ENCODE assay signal across 28 cellular contexts in the genomic region with DNA sequence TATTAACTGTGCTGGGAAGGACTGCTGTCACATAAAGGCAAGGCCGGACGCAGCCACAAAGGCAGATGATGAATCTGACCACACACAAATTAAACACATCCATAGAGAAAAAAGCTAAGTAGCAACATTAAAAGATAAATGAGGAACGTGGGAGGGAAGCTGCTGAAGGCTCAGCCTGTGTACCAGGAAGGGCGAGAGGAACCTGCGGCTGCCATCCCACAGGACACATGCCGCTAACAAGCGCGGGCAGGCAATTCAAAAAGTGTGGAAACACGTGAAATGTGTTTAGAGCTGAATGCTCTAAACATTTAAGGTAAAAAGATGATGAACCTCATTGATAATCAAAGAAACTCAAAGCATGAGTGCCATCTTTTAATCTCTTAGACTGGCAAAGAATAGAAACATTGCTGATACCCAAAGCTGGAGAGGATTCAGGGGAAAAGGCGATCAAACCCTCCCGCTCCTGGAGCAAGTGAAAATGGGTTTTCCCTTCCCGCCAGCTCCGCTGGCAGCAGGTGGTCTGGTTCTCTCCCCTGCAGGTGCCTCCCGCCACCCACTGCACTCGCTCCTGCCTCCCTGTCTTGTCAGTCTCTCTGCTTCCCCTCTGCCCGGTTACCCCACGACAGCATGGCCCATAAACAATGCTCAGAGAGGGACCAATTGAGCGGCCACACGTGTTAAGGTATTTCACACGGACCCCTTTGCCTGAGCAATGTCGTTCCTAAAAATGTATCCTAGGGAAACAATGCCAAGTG. TPM values are rescaled to one million over a fixed set of nuclear protein-coding genes. Genes with fewer than 3 reads are reported as not detected.
A peak's percentile ranks its signal among the peaks of the same experiment; 100 is the strongest.
DNase-seq lines count a peak whose midpoint lies in the region; ATAC-seq and TF ChIP-seq lines count a peak whose summit lies in the region.
"Had no signal": no experiment of that assay in that cellular context is flagged by ENCODE, and none has a peak within 500 bp of the region (broad histone marks: within the 10 kb centered on the region; RNA-seq: fewer than 3 reads in every experiment).

No MANE protein-coding gene starts in this region.

- H3K4me3 ChIP-seq in coronary artery: no peak overlapping the region
- no peak overlapping the region for H3K4me3 ChIP-seq in osteoblast (ENCODE audit: insufficient read depth, low read length)
- no peak overlapping the region for H3K4me3 ChIP-seq in CD8-positive, alpha-beta T cell (ENCODE audit: low read depth, low read length)
- H3K4me3 ChIP-seq: lung, right atrium auricular region, thoracic aorta had no signal

- H3K4me3 Mint-ChIP-seq in natural killer cell: peak overlapping the region; percentile 18
- H3K4me3 Mint-ChIP-seq in natural killer cell treated with Interleukin-12 subunit alpha and Interleukin-12 subunit beta and Interleukin-15 and Interleukin-18, amount 100 ng/mL, for 72 hours: no peak overlapping the region
- H3K4me3 Mint-ChIP-seq in nephron progenitor cell: no peak overlapping the region
- H3K4me3 Mint-ChIP-seq in CD8-positive, alpha-beta T cell: no peak overlapping the region
- H3K4me3 Mint-ChIP-seq: activated naive CD8-positive, alpha-beta T cell treated with anti-CD3 and anti-CD28 coated beads, Interleukin-2, amount 50 U/mL, for 24 hours; central memory CD8-positive, alpha-beta T cell; HFFc6; naive thymus-derived CD8-positive, alpha-beta T cell; stimulated activated naive CD8-positive, alpha-beta T cell treated with anti-CD3 and anti-CD28 coated beads, Interleukin-15, Interleukin-2, amounts not matched to agents 100 ng/mL and 50 ng/mL, for 24 hours had no signal

- DNase-seq in natural killer cell (no peak), coronary artery (ENCODE audit: low spot score) (peak; percentile 41), osteoblast (ENCODE audit: insufficient read length, low spot score, missing footprints) (peak; percentile 65), nephron progenitor cell (no peak), GM10248 (ENCODE audit: extremely low spot score) (no peak)
- DNase-seq in natural killer cell treated with Interleukin-12 subunit alpha and Interleukin-12 subunit beta and Interleukin-15 and Interleukin-18, amount 100 ng/mL, for 72 hours (ENCODE audit: low spot score): no peak
- DNase-seq in CD8-positive, alpha-beta T cell: no peak
- DNase-seq: activated CD4-positive, alpha-beta T cell treated with anti-CD3 and anti-CD28 coated beads for 4 hours; activated gamma-delta T cell; activated naive CD8-positive, alpha-beta T cell treated with anti-CD3 and anti-CD28 coated beads, Interleukin-2, amount 50 U/mL, for 24 hours; EL; GOT3; HFFc6; naive thymus-derived CD8-positive, alpha-beta T cell; NCI-H1048; NCI-H187; NCI-H2171; NCI-H510A treated with DMSO at 0.1 percent for 48 hours; stimulated activated CD4-positive, alpha-beta T cell treated with anti-CD3 and anti-CD28 coated beads, Interleukin-2, amount 100 ng/mL, for 24 hours had no signal

- H3K27ac ChIP-seq in coronary artery: no peak overlapping the region
- H3K27ac ChIP-seq in osteoblast (ENCODE audit: low read depth, low read length): no peak overlapping the region
- no peak overlapping the region for H3K27ac ChIP-seq in CD8-positive, alpha-beta T cell (ENCODE audit: low read depth, low read length)
- H3K27ac ChIP-seq: parathyroid adenoma, right atrium auricular region, thoracic aorta had no signal

- H3K9me3 Mint-ChIP-seq in natural killer cell (no peaks in the 10 kb centered on the region), nephron progenitor cell (peaks cover 25% of the 10 kb centered on the region)
- H3K9me3 Mint-ChIP-seq in natural killer cell treated with Interleukin-12 subunit alpha and Interleukin-12 subunit beta and Interleukin-15 and Interleukin-18, amount 100 ng/mL, for 72 hours: no peaks in the 10 kb centered on the region
- no peaks in the 10 kb centered on the region for H3K9me3 Mint-ChIP-seq in CD8-positive, alpha-beta T cell
- H3K9me3 Mint-ChIP-seq: activated naive CD8-positive, alpha-beta T cell treated with anti-CD3 and anti-CD28 coated beads, Interleukin-2, amount 50 U/mL, for 24 hours; central memory CD8-positive, alpha-beta T cell; HFFc6; IgD-negative memory B cell; naive thymus-derived CD8-positive, alpha-beta T cell; stimulated activated naive CD8-positive, alpha-beta T cell treated with anti-CD3 and anti-CD28 coated beads, Interleukin-15, Interleukin-2, amounts not matched to agents 100 ng/mL and 50 ng/mL, for 24 hours had no signal

- no peak overlapping the region for H3K4me2 ChIP-seq in osteoblast (ENCODE audit: insufficient read depth, low read length)

- peaks cover 6% of the 10 kb centered on the region for H4K20me1 ChIP-seq in osteoblast (ENCODE audit: insufficient read depth, low read length)

- H3K27ac Mint-ChIP-seq in natural killer cell (no peak overlapping the region), nephron progenitor cell (no peak overlapping the region)
- H3K27ac Mint-ChIP-seq in natural killer cell treated with Interleukin-12 subunit alpha and Interleukin-12 subunit beta and Interleukin-15 and Interleukin-18, amount 100 ng/mL, for 72 hours: no peak overlapping the region
- H3K27ac Mint-ChIP-seq in CD8-positive, alpha-beta T cell: no peak overlapping the region
- H3K27ac Mint-ChIP-seq: activated naive CD8-positive, alpha-beta T cell treated with anti-CD3 and anti-CD28 coated beads, Interleukin-2, amount 50 U/mL, for 24 hours; HFFc6; naive thymus-derived CD8-positive, alpha-beta T cell; stimulated activated naive CD8-positive, alpha-beta T cell treated with anti-CD3 and anti-CD28 coated beads, Interleukin-15, Interleukin-2, amounts not matched to agents 100 ng/mL and 50 ng/mL, for 24 hours had no signal

- no peaks in the 10 kb centered on the region for H3K79me2 ChIP-seq in osteoblast (ENCODE audit: insufficient read depth, low read length)

- no peaks in the 10 kb centered on the region for H3K9me3 ChIP-seq in osteoblast (ENCODE audit: low read depth, low read length)
- H3K9me3 ChIP-seq in CD8-positive, alpha-beta T cell (ENCODE audit: low read length): no peaks in the 10 kb centered on the region
- H3K9me3 ChIP-seq: right atrium auricular region, thoracic aorta had no signal

- no peak for ATAC-seq in natural killer cell
- ATAC-seq in natural killer cell treated with Interleukin-12 subunit alpha and Interleukin-12 subunit beta and Interleukin-15 and Interleukin-18, amount 100 ng/mL, for 72 hours: no peak
- no peak for ATAC-seq in CD8-positive, alpha-beta T cell
- ATAC-seq: activated naive CD8-positive, alpha-beta T cell treated with anti-CD3 and anti-CD28 coated beads, Interleukin-2, amount 50 U/mL, for 24 hours; naive thymus-derived CD8-positive, alpha-beta T cell; Right ventricle myocardium inferior; SK-N-SH treated with all-trans-retinoic acid at 6 μM for 48 hours had no signal

- H3K27me3 ChIP-seq in osteoblast (ENCODE audit: insufficient read depth, low read length): peaks cover 17% of the 10 kb centered on the region
- no peaks in the 10 kb centered on the region for H3K27me3 ChIP-seq in CD8-positive, alpha-beta T cell (ENCODE audit: insufficient read depth, low read length)
- H3K27me3 ChIP-seq: right atrium auricular region had no signal

- CTCF ChIA-PET in GM10248 (lab: Yijun Ruan, JAX): interaction anchor here (1.4 kb wide), 1 partner anchor 9 kb away, joined by 4 read pairs; no protein-coding TSS in a partner anchor
- CTCF ChIA-PET in CD8-positive, alpha-beta T cell (lab: Charles Lee): interaction anchor here (0.7 kb wide), 1 partner anchor 313 kb away, joined by 3 read pairs; no protein-coding TSS in a partner anchor

- no peaks in the 10 kb centered on the region for H3K36me3 ChIP-seq in osteoblast (ENCODE audit: insufficient read depth, low read length)
- no peaks in the 10 kb centered on the region for H3K36me3 ChIP-seq in CD8-positive, alpha-beta T cell (ENCODE audit: insufficient read depth, low read length)
- H3K36me3 ChIP-seq: right atrium auricular region, thoracic aorta had no signal

- H3K4me1 Mint-ChIP-seq in natural killer cell (peaks cover 21 to 39% of the 10 kb centered on the region in 2 donors), nephron progenitor cell (peaks cover 17% of the 10 kb centered on the region)
- peaks cover 20 to 29% of the 10 kb centered on the region in 2 donors for H3K4me1 Mint-ChIP-seq in natural killer cell treated with Interleukin-12 subunit alpha and Interleukin-12 subunit beta and Interleukin-15 and Interleukin-18, amount 100 ng/mL, for 72 hours (ENCODE audit: low read depth in 2 of 2)
- H3K4me1 Mint-ChIP-seq in CD8-positive, alpha-beta T cell (ENCODE audit: low read depth): peaks cover 12% of the 10 kb centered on the region

- POLR2A ChIA-PET in GM10248 (lab: Yijun Ruan, JAX): no interaction called here
- POLR2A ChIA-PET in CD8-positive, alpha-beta T cell (lab: Charles Lee): no interaction called here

- H3K4me1 ChIP-seq in osteoblast (ENCODE audit: insufficient read depth, low read length): peaks cover under 1% of the 10 kb centered on the region
- peaks cover 5% of the 10 kb centered on the region for H3K4me1 ChIP-seq in CD8-positive, alpha-beta T cell (ENCODE audit: insufficient read depth, low read length)

- H3K36me3 Mint-ChIP-seq in natural killer cell: no peaks in the 10 kb centered on the region
- no peaks in the 10 kb centered on the region for H3K36me3 Mint-ChIP-seq in natural killer cell treated with Interleukin-12 subunit alpha and Interleukin-12 subunit beta and Interleukin-15 and Interleukin-18, amount 100 ng/mL, for 72 hours
- H3K36me3 Mint-ChIP-seq in nephron progenitor cell (ENCODE audit: low read depth): peaks cover 12% of the 10 kb centered on the region
- no peaks in the 10 kb centered on the region for H3K36me3 Mint-ChIP-seq in CD8-positive, alpha-beta T cell
- H3K36me3 Mint-ChIP-seq: IgD-negative memory B cell; naive thymus-derived CD8-positive, alpha-beta T cell had no signal

- TF ChIP-seq CTCF in natural killer cell (IDR thresholded peaks at IDR 0.05) (no peak), coronary artery (IDR thresholded peaks at IDR 0.05) (no peak), osteoblast (IDR thresholded peaks at IDR 0.05; ENCODE audit: extremely low read depth, low read depth, low read length) (no peak), nephron progenitor cell (IDR thresholded peaks at IDR 0.05) (no peak), GM10248 (IDR thresholded peaks at IDR 0.05; ENCODE audit: control extremely low read depth, extremely low read depth, low read depth, missing control alignments) (no peak)
- no peak for TF ChIP-seq CTCF in CD8-positive, alpha-beta T cell (IDR thresholded peaks at IDR 0.05)

- H2AFZ ChIP-seq in osteoblast (ENCODE audit: low read length): no peak overlapping the region
- H2AFZ ChIP-seq: parathyroid adenoma had no signal

- H3K27me3 Mint-ChIP-seq in natural killer cell (ENCODE audit: low read depth in 2 of 2) (no peaks in the 10 kb centered on the region), nephron progenitor cell (ENCODE audit: low read depth, poor library complexity) (peaks cover 70% of the 10 kb centered on the region)
- H3K27me3 Mint-ChIP-seq in natural killer cell treated with Interleukin-12 subunit alpha and Interleukin-12 subunit beta and Interleukin-15 and Interleukin-18, amount 100 ng/mL, for 72 hours: no peaks in the 10 kb centered on the region
- H3K27me3 Mint-ChIP-seq in CD8-positive, alpha-beta T cell (ENCODE audit: low read depth): no peaks in the 10 kb centered on the region
- H3K27me3 Mint-ChIP-seq: activated naive CD8-positive, alpha-beta T cell treated with anti-CD3 and anti-CD28 coated beads, Interleukin-2, amount 50 U/mL, for 24 hours; central memory CD8-positive, alpha-beta T cell; naive thymus-derived CD8-positive, alpha-beta T cell had no signal

- intact Hi-C loops in natural killer cell (cut with micrococcal nuclease): no loop called here
- intact Hi-C loops in CD8-positive, alpha-beta T cell (cut with DNase I, micrococcal nuclease): loop anchor here in 1 of 2 experiments (10.0 kb wide), 1 partner anchor 961 kb away; no protein-coding TSS in a partner anchor

RNA-seq across cellular contexts. Expression of a gene that starts 4.2 kb away (rescaled TPM):
- total RNA-seq in natural killer cell: 10 to 100 TPM; 12.7 to 22.1 (median 17.9) TPM
- total RNA-seq in natural killer cell treated with Interleukin-12 subunit alpha and Interleukin-12 subunit beta and Interleukin-15 and Interleukin-18, amount 100 ng/mL, for 72 hours: 10 to 100 TPM; 29.2 to 34.6 TPM
- 12.7 and 14.5 TPM in 2 replicates for total RNA-seq in osteoblast
- total RNA-seq in CD8-positive, alpha-beta T cell: 1 to 10 TPM; 5.0 to 5.4 TPM

RNA-seq across cellular contexts. Expression of a gene that starts 28.5 kb away (rescaled TPM):
- total RNA-seq in natural killer cell: 10 to 100 TPM in 1 of 3 donors, 1 to 10 TPM in 2; 8.1 to 22.5 (median 9.9) TPM
- total RNA-seq in natural killer cell treated with Interleukin-12 subunit alpha and Interleukin-12 subunit beta and Interleukin-15 and Interleukin-18, amount 100 ng/mL, for 72 hours: 1 to 10 TPM; 6.5 to 8.5 TPM
- 11.2 and 13.4 TPM in 2 replicates for total RNA-seq in osteoblast
- 1 to 10 TPM in 1 of 2 experiments, under 1 TPM in 1; 0.68 to 3.2 TPM for total RNA-seq in CD8-positive, alpha-beta T cell

Comparison
In these comparisons a context has a peak if more than half of its experiments do, and no peak if none do; other contexts are left out.
1. DNase-seq: peak in coronary artery (single experiment) and osteoblast (single experiment); none in natural killer cell (single experiment), natural killer cell treated with Interleukin-12 subunit alpha and Interleukin-12 subunit beta and Interleukin-15 and Interleukin-18, amount 100 ng/mL, for 72 hours (single experiment), nephron progenitor cell (single experiment), GM10248 (single experiment) and CD8-positive, alpha-beta T cell (0 of 7).